1 cellular context compared by ENCODE assay signal in genomic region chr16:31458073-31458834, GRCh38.
TF ChIP-seq lines count a peak whose summit lies in the region.

No MANE protein-coding gene starts in this region.

TF ChIP-seq in HepG2, 621 proteins besides CTCF, POLR2A, EP300 and RAD21 (continued from another document and continues in another):
- TF ChIP-seq ZBTB10 (CRISPR knock-in tag; IDR thresholded peaks at IDR 0.05; ENCODE audit: borderline replicate concordance) (no peak; the same call in 1 of the 2 replicates), ATF5 (CRISPR knock-in tag; IDR thresholded peaks at IDR 0.05; ENCODE audit: low read depth) (0 out of 2 replicates have a peak, but pooled peaks have one; percentile 71), EZH2 (conservative IDR thresholded peaks at IDR 0.05; ENCODE audit: low read depth, low read length) (no peak), ZNF234 (CRISPR knock-in tag; conservative IDR thresholded peaks at IDR 0.05) (no peak), AKNA (CRISPR knock-in tag; IDR thresholded peaks at IDR 0.05; ENCODE audit: borderline replicate concordance) (no peak), TRAFD1 (CRISPR knock-in tag; IDR thresholded peaks at IDR 0.05; ENCODE audit: borderline replicate concordance) (0 out of 2 replicates have a peak, but pooled peaks have one; percentile 97), ZBTB37 (CRISPR knock-in tag; IDR thresholded peaks at IDR 0.05) (peak; percentile 95), ZNF713 (CRISPR knock-in tag; IDR thresholded peaks at IDR 0.05) (no peak), CBX1 (IDR thresholded peaks at IDR 0.05; ENCODE audit: low read depth) (peak; percentile 44), ZNF776 (CRISPR knock-in tag; IDR thresholded peaks at IDR 0.05) (peak; percentile 82), MBNL3 (CRISPR knock-in tag; conservative IDR thresholded peaks at IDR 0.05) (no peak), FUBP1 (CRISPR knock-in tag; IDR thresholded peaks at IDR 0.05; ENCODE audit: borderline replicate concordance) (0 out of 2 replicates have a peak, but pooled peaks have one; percentile 76), SIX1 (CRISPR knock-in tag; IDR thresholded peaks at IDR 0.05; ENCODE audit: borderline replicate concordance) (peak; percentile 99), KLF13 (CRISPR knock-in tag; IDR thresholded peaks at IDR 0.05) (peak; percentile 20), GRHL1 (CRISPR knock-in tag; conservative IDR thresholded peaks at IDR 0.05) (no peak), ZNF136 (CRISPR knock-in tag; IDR thresholded peaks at IDR 0.05; ENCODE audit: low read depth) (peak; percentile 99; the same call in 1 of the 2 replicates), ONECUT2 (CRISPR knock-in tag; IDR thresholded peaks at IDR 0.05) (no peak; the same call in 1 of the 2 replicates), SMYD3 (CRISPR knock-in tag; IDR thresholded peaks at IDR 0.05) (peak; percentile 85; the same call in 1 of the 2 replicates), HCFC1 (IDR thresholded peaks at IDR 0.05; ENCODE audit: low read depth, low read length) (no peak; the same call in 1 of the 2 replicates), TBL1XR1 (IDR thresholded peaks at IDR 0.05; ENCODE audit: borderline replicate concordance, low read length, partially characterized antibody) (peak; percentile 82), BHLHE40 (IDR thresholded peaks at IDR 0.05; ENCODE audit: low read length) (peak; percentile 74), XBP1 (CRISPR knock-in tag; IDR thresholded peaks at IDR 0.05) (no peak), SNAPC5 (CRISPR knock-in tag; IDR thresholded peaks at IDR 0.05; ENCODE audit: borderline replicate concordance) (no peak), MEF2D (CRISPR knock-in tag; IDR thresholded peaks at IDR 0.05) (peak; percentile 89), MIER3 (CRISPR knock-in tag; IDR thresholded peaks at IDR 0.05; ENCODE audit: borderline replicate concordance) (peak; percentile 63; the same call in 1 of the 2 replicates), ZNF337 (CRISPR knock-in tag; IDR thresholded peaks at IDR 0.05; ENCODE audit: borderline replicate concordance, low read depth) (peak; percentile 59; the same call in 1 of the 2 replicates), ZNF441 (CRISPR knock-in tag; IDR thresholded peaks at IDR 0.05; ENCODE audit: borderline replicate concordance) (peak; percentile 93), ZFP36L2 (CRISPR knock-in tag; IDR thresholded peaks at IDR 0.05) (no peak), ZNF605 (CRISPR knock-in tag; IDR thresholded peaks at IDR 0.05) (peak; percentile 95), PHB2 (IDR thresholded peaks at IDR 0.05; ENCODE audit: partially characterized antibody) (no peak), ZC3H13 (CRISPR knock-in tag; IDR thresholded peaks at IDR 0.05) (peak; percentile 97; the same call in 1 of the 2 replicates), SP5 (CRISPR knock-in tag; IDR thresholded peaks at IDR 0.05; ENCODE audit: borderline replicate concordance, low read depth) (peak; percentile 75; the same call in 1 of the 2 replicates), DZIP1 (CRISPR knock-in tag; IDR thresholded peaks at IDR 0.05) (peak; percentile 25; the same call in 1 of the 2 replicates), HBP1 (CRISPR knock-in tag; IDR thresholded peaks at IDR 0.05; ENCODE audit: low read depth) (peak; percentile 86; the same call in 1 of the 2 replicates), CCAR2 (optimal IDR thresholded peaks at IDR 0.05; ENCODE audit: low read depth, low read length) (peak; percentile 19), ZNF709 (CRISPR knock-in tag; IDR thresholded peaks at IDR 0.05) (peak; percentile 81)
